ENCODE assay signal across 8 cellular contexts in the genomic region with DNA sequence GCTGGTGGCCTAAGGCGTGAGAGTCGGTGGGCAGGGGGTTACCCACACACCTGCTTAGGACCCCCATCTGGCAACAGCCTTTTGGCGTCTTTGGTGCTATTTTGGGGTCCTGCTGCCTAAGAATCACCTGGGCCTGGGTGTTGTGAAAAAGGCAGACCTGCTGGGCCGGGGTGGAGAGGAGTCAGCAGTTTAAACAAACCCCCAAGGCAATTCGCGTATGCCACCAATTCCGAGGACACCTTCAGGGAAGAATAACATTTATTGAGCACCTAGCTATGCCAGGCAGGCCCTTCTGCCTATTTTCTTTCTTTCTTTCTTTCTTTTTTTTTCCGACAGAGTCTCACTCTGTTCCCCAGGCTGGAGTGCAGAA. TPM values are rescaled to one million over a fixed set of nuclear protein-coding genes. Genes with fewer than 3 reads are reported as not detected.
DNase-seq lines count a peak whose midpoint lies in the region; ATAC-seq, FAIRE-seq and TF ChIP-seq lines count a peak whose summit lies in the region.

No MANE protein-coding gene starts in this region.

- TF ChIP-seq CTCF in CD8-positive, alpha-beta T cell (IDR thresholded peaks at IDR 0.05) = no peak
- TF ChIP-seq CTCF in endodermal cell (conservative IDR thresholded peaks at IDR 0.05) = no peak
- TF ChIP-seq CTCF in osteocyte (IDR thresholded peaks at IDR 0.05) = no peak
- TF ChIP-seq CTCF in nephron progenitor cell (IDR thresholded peaks at IDR 0.05) = no peak
- no peak for TF ChIP-seq CTCF in D721Med (IDR thresholded peaks at IDR 0.05; ENCODE audit: insufficient read depth, missing control alignments)

- no peaks in the 10 kb centered on the region for H3K9me3 Mint-ChIP-seq in CD8-positive, alpha-beta T cell
- H3K9me3 Mint-ChIP-seq in endodermal cell (no peaks in the 10 kb centered on the region), osteocyte (ENCODE audit: unreplicated experiment) (no peaks in the 10 kb centered on the region), nephron progenitor cell (no peaks in the 10 kb centered on the region)

- no peak overlapping the region for H3K4me3 Mint-ChIP-seq in CD8-positive, alpha-beta T cell
- H3K4me3 Mint-ChIP-seq in endodermal cell = no peak overlapping the region
- no peak overlapping the region for H3K4me3 Mint-ChIP-seq in osteocyte (ENCODE audit: unreplicated experiment)
- no peak overlapping the region for H3K4me3 Mint-ChIP-seq in nephron progenitor cell

- no peak for FAIRE-seq in D721Med (lab: Jason Lieb, UNC)

- peaks cover 45% of the 10 kb centered on the region for H3K4me1 ChIP-seq in CD8-positive, alpha-beta T cell (ENCODE audit: insufficient read depth, low read length)
- H3K4me1 ChIP-seq in NT2/D1 (ENCODE audit: insufficient read depth, insufficient read length) = peaks cover 30% of the 10 kb centered on the region
- peaks cover 4% of the 10 kb centered on the region for H3K4me1 ChIP-seq in endodermal cell (ENCODE audit: control insufficient read depth, insufficient read depth, low read length)

- peak overlapping the region; percentile 94 for H3K27ac Mint-ChIP-seq in CD8-positive, alpha-beta T cell
- H3K27ac Mint-ChIP-seq in endodermal cell = no peak overlapping the region
- peak overlapping the region; percentile 93 for H3K27ac Mint-ChIP-seq in osteocyte (ENCODE audit: unreplicated experiment)
- no peak overlapping the region for H3K27ac Mint-ChIP-seq in nephron progenitor cell

- POLR2A ChIA-PET in CD8-positive, alpha-beta T cell (lab: Charles Lee) = interaction anchor here (1.1 to 16.1 kb wide), 4 partner anchors 25 to 59 kb away, joined by 3 to 196 read pairs (median 7); a partner anchor contains a TSS

- 80 to 81% methylated on average over 2 to 8 of the region's 8 CpGs for WGBS in endodermal cell (ENCODE audit: insufficient coverage in 1 of 2, insufficient read length in 1 of 2), 2 experiments

- no peak for ATAC-seq in CD8-positive, alpha-beta T cell

- CTCF ChIA-PET in CD8-positive, alpha-beta T cell (lab: Charles Lee) = interaction anchor here (1.4 to 2.9 kb wide), 2 partner anchors 11 kb away, joined by 4 to 10 read pairs; no protein-coding TSS in a partner anchor

- H3K27me3 Mint-ChIP-seq in CD8-positive, alpha-beta T cell (ENCODE audit: low read depth) = no peaks in the 10 kb centered on the region
- H3K27me3 Mint-ChIP-seq in endodermal cell (ENCODE audit: insufficient read depth) (peaks cover 2% of the 10 kb centered on the region), osteocyte (ENCODE audit: unreplicated experiment) (no peaks in the 10 kb centered on the region), nephron progenitor cell (ENCODE audit: low read depth, poor library complexity) (peaks cover 16% of the 10 kb centered on the region)

- intact Hi-C loops in CD8-positive, alpha-beta T cell (cut with DNase I, micrococcal nuclease) = no loop called here

- H3K36me3 ChIP-seq in CD8-positive, alpha-beta T cell (ENCODE audit: insufficient read depth, low read length) = no peaks in the 10 kb centered on the region
- no peaks in the 10 kb centered on the region for H3K36me3 ChIP-seq in NT2/D1 (ENCODE audit: insufficient read depth, insufficient read length, low read length)
- H3K36me3 ChIP-seq in endodermal cell (ENCODE audit: control insufficient read depth, insufficient read depth, low read length) = no peaks in the 10 kb centered on the region

- H3K4me3 ChIP-seq in CD8-positive, alpha-beta T cell (ENCODE audit: low read depth, low read length) = no peak overlapping the region
- H3K4me3 ChIP-seq in NT2/D1 (ENCODE audit: insufficient read length, low read depth) (no peak overlapping the region), endodermal cell (ENCODE audit: low read length) (no peak overlapping the region)

- H3K27me3 ChIP-seq in CD8-positive, alpha-beta T cell (ENCODE audit: insufficient read depth, low read length) = no peaks in the 10 kb centered on the region
- peaks cover 3% of the 10 kb centered on the region for H3K27me3 ChIP-seq in NT2/D1 (ENCODE audit: insufficient read depth, insufficient read length)
- no peaks in the 10 kb centered on the region for H3K27me3 ChIP-seq in endodermal cell (ENCODE audit: control insufficient read depth, insufficient read depth, low read length, poor library complexity, severe bottlenecking)

- no peaks in the 10 kb centered on the region for H3K36me3 Mint-ChIP-seq in CD8-positive, alpha-beta T cell
- no peaks in the 10 kb centered on the region for H3K36me3 Mint-ChIP-seq in endodermal cell (ENCODE audit: low read depth)
- no peaks in the 10 kb centered on the region for H3K36me3 Mint-ChIP-seq in osteocyte (ENCODE audit: unreplicated experiment)
- H3K36me3 Mint-ChIP-seq in nephron progenitor cell (ENCODE audit: low read depth) = no peaks in the 10 kb centered on the region

- H3K4me1 Mint-ChIP-seq in CD8-positive, alpha-beta T cell (ENCODE audit: low read depth) = peaks cover 38% of the 10 kb centered on the region
- peaks cover 29% of the 10 kb centered on the region for H3K4me1 Mint-ChIP-seq in endodermal cell
- peaks cover 19% of the 10 kb centered on the region for H3K4me1 Mint-ChIP-seq in osteocyte (ENCODE audit: unreplicated experiment)
- peaks cover 75% of the 10 kb centered on the region for H3K4me1 Mint-ChIP-seq in nephron progenitor cell

- peak overlapping the region; percentile 86 for H3K27ac ChIP-seq in CD8-positive, alpha-beta T cell (ENCODE audit: low read depth, low read length)
- H3K27ac ChIP-seq in endodermal cell (ENCODE audit: low read depth, low read length) = peak overlapping the region; percentile 84

- H3K9me3 ChIP-seq in CD8-positive, alpha-beta T cell (ENCODE audit: low read length) = no peaks in the 10 kb centered on the region
- H3K9me3 ChIP-seq in NT2/D1 (ENCODE audit: insufficient read depth, low read length) = no peaks in the 10 kb centered on the region
- no peaks in the 10 kb centered on the region for H3K9me3 ChIP-seq in endodermal cell (ENCODE audit: control insufficient read depth, low read length)

- no peak for DNase-seq in CD8-positive, alpha-beta T cell
- DNase-seq in NT2/D1 (ENCODE audit: low read depth, low spot score) = no peak
- no peak for DNase-seq in endodermal cell
- no peak for DNase-seq in osteocyte (ENCODE audit: extremely low spot score, unreplicated experiment)
- no peak for DNase-seq in NOMO-1 treated with dmso at 0.1 percent for 144 hours (lab: John Stamatoyannopoulos, UW; ENCODE audit: unreplicated experiment)
- DNase-seq in nephron progenitor cell = no peak
- no peak for DNase-seq in islet precursor cell
- DNase-seq in D721Med (ENCODE audit: insufficient read length, low spot score) = no peak

- H3K9ac ChIP-seq in NT2/D1 (ENCODE audit: insufficient read length, low read depth) (peak overlapping the region; percentile 57), endodermal cell (ENCODE audit: extremely low read depth, low read length, poor library complexity, severe bottlenecking) (no peak overlapping the region)

RNA-seq across cellular contexts. Expression of a gene that starts 53.9 kb away (rescaled TPM):
- total RNA-seq in CD8-positive, alpha-beta T cell = 100 to 1,000 TPM; 252 to 277 TPM
- 10 to 100 TPM; 35.5 to 36.3 TPM for total RNA-seq in endodermal cell
- polyA plus RNA-seq in endodermal cell (2013, experiment 1 of 2) = 45.3 TPM
- 45.3 TPM for polyA plus RNA-seq in endodermal cell (2013, experiment 2 of 2)
- 34.2 and 40.1 TPM in 2 replicates for total RNA-seq in osteocyte

Comparison
In these comparisons a context has a peak if more than half of its experiments do, and no peak if none do; other contexts are left out.
1. H3K27ac Mint-ChIP-seq: peak in CD8-positive, alpha-beta T cell (single experiment) and osteocyte (single experiment); none in endodermal cell (single experiment) and nephron progenitor cell (single experiment).